14 cellular contexts compared by ENCODE assay signal in the genomic region with DNA sequence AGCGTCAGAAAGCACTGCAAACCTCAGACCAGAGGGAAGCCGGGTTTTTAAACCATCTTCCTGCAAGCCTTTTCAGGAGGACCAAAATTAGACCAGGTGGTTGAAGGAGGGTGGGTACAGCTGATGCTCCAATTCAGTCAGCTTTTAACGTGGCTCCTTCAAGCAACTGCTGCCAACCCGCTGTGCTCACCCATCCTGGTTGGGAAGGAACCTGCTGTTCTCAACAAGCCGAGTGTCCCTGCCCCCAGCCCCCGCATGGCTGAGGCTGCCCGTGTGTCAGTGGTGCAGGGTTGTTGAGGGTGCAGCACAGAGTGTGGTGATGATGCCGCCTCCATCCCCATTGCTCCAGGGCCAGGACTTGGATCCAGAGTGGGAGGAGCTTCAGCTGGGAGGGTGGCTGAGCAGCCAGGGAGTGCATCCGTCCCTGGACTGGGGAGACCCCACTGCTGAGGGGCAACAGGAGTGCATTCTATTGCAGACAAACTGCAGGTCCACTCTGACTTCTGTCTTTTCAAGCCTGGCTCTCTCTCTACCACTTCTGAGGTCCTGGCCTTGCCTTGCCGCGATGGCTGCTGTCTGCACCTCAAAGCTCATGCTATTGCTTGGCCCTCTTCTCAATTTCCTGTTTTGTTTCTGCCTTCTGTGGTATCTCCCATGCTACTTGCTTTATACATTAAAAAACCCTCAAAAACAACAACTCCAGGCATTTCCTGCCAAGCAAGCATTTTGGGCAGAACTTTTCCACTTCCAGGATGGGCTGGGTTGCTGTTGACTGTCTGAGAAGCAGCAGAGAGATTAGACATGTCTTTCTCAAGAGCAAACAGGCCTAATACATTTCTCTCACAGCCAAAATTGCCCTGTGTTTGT.
DNase-seq lines count a peak whose midpoint lies in the region; ATAC-seq and TF ChIP-seq lines count a peak whose summit lies in the region.
"Had no signal": no experiment of that assay in that cellular context is flagged by ENCODE, and none has a peak within 500 bp of the region (broad histone marks: within the 10 kb centered on the region; RNA-seq: fewer than 3 reads in every experiment).

No MANE protein-coding gene starts in this region.

- peaks cover 4% of the 10 kb centered on the region for H3K27me3 Mint-ChIP-seq in CD4-positive, CD25-positive, alpha-beta regulatory T cell
- H3K27me3 Mint-ChIP-seq in H9 (ENCODE audit: low read depth) = peaks cover 72% of the 10 kb centered on the region
- H3K27me3 Mint-ChIP-seq in activated naive CD4-positive, alpha-beta T cell treated with anti-CD3 and anti-CD28 coated beads for 36 hours (ENCODE audit: low read depth) = no peaks in the 10 kb centered on the region

- H3K4ac ChIP-seq in H9 (ENCODE audit: low read depth, low read length) = no peak overlapping the region

- H3K4me1 Mint-ChIP-seq in CD4-positive, CD25-positive, alpha-beta regulatory T cell = peaks cover 11 to 47% (median 23%) of the 10 kb centered on the region in 4 donors
- H3K4me1 Mint-ChIP-seq in H9 = peaks cover 6 to 7% of the 10 kb centered on the region in 2 experiments; a peak in 3 of 4 replicates
- H3K4me1 Mint-ChIP-seq in activated naive CD4-positive, alpha-beta T cell treated with anti-CD3 and anti-CD28 coated beads for 36 hours (ENCODE audit: low read depth) = peaks cover 30% of the 10 kb centered on the region
- H3K4me1 Mint-ChIP-seq: mesothelial cell of epicardium had no signal

- H3K23me2 ChIP-seq in H9 (ENCODE audit: insufficient read length, low read depth, low read length, poor library complexity, severe bottlenecking) = no peaks in the 10 kb centered on the region

- no peak for TF ChIP-seq CTCF in H9 (conservative IDR thresholded peaks at IDR 0.05)
- TF ChIP-seq CTCF in mucosa of descending colon (IDR thresholded peaks at IDR 0.05) = no peak

- WGBS in H9 (ENCODE audit: extremely low coverage, insufficient read length, low lambda C conversion rate) = no CpG with 5 or more reads among the region's 11 CpGs

- no peaks in the 10 kb centered on the region for H4K20me1 ChIP-seq in H9 (ENCODE audit: control insufficient read depth, insufficient read depth, insufficient read length)

- peaks cover 5% of the 10 kb centered on the region for H3K36me3 Mint-ChIP-seq in CD4-positive, CD25-positive, alpha-beta regulatory T cell
- H3K36me3 Mint-ChIP-seq in H9 (ENCODE audit: insufficient read depth in 1 of 3, low read depth in 3 of 3) = peaks cover 4 to 24% (median 15%) of the 10 kb centered on the region in 3 experiments; a peak in 6 of 7 replicates
- H3K36me3 Mint-ChIP-seq in activated naive CD4-positive, alpha-beta T cell treated with anti-CD3 and anti-CD28 coated beads for 36 hours (ENCODE audit: low read depth) = peaks cover 8% of the 10 kb centered on the region
- H3K36me3 Mint-ChIP-seq: mesothelial cell of epicardium had no signal

- no peak overlapping the region for H2BK15ac ChIP-seq in H9 (ENCODE audit: low read depth, low read length)

- H2BK12ac ChIP-seq in H9 (ENCODE audit: insufficient read length, low read depth, low read length) = no peak overlapping the region

- no peak overlapping the region for H2AFZ ChIP-seq in H9 (ENCODE audit: low read length)
- H2AFZ ChIP-seq: parathyroid adenoma had no signal

- H3K27ac Mint-ChIP-seq in CD4-positive, CD25-positive, alpha-beta regulatory T cell = peak overlapping the region; percentile 93 to 98 (median 95)
- H3K27ac Mint-ChIP-seq in H9 = no peak overlapping the region
- peak overlapping the region; percentile 46 for H3K27ac Mint-ChIP-seq in activated naive CD4-positive, alpha-beta T cell treated with anti-CD3 and anti-CD28 coated beads for 36 hours
- H3K27ac Mint-ChIP-seq: mesothelial cell of epicardium had no signal

- CTCF ChIA-PET in activated naive CD4-positive, alpha-beta T cell treated with anti-CD3 and anti-CD28 coated beads for 36 hours (lab: Charles Lee) = interaction anchor here (0.6 to 0.7 kb wide), 2 partner anchors 117 to 275 kb away, joined by 3 read pairs; no protein-coding TSS in a partner anchor

- peaks cover 0 to 19% (median 5%) of the 10 kb centered on the region in 7 donors for H3K9me3 Mint-ChIP-seq in CD4-positive, CD25-positive, alpha-beta regulatory T cell
- peaks cover 25 to 27% of the 10 kb centered on the region in 2 experiments for H3K9me3 Mint-ChIP-seq in H9
- H3K9me3 Mint-ChIP-seq in activated naive CD4-positive, alpha-beta T cell treated with anti-CD3 and anti-CD28 coated beads for 36 hours = peaks cover 28% of the 10 kb centered on the region

- H3T11ph ChIP-seq in H9 (ENCODE audit: low read length) = no peak overlapping the region

- peaks cover 10 to 14% of the 10 kb centered on the region in 2 experiments for H3K9me3 ChIP-seq in CD4-positive, CD25-positive, alpha-beta regulatory T cell (ENCODE audit: control insufficient read depth in 2 of 2, low read length in 2 of 2)
- peaks cover 6% of the 10 kb centered on the region for H3K9me3 ChIP-seq in H9 (ENCODE audit: control insufficient read depth, low read depth, low read length)
- H3K9me3 ChIP-seq in mucosa of descending colon = peaks cover 16% of the 10 kb centered on the region
- H3K9me3 ChIP-seq: adrenal gland had no signal

- H4K5ac ChIP-seq in H9 (ENCODE audit: insufficient read length, low read depth, low read length) = no peak overlapping the region

- H3K23ac ChIP-seq in H9 (ENCODE audit: insufficient read length, low read depth, low read length) = no peak overlapping the region

- no peaks in the 10 kb centered on the region for H3K79me1 ChIP-seq in H9 (ENCODE audit: insufficient read depth, low read depth, low read length, poor library complexity, severe bottlenecking)

- intact Hi-C loops in activated naive CD4-positive, alpha-beta T cell treated with anti-CD3 and anti-CD28 coated beads for 36 hours (cut with micrococcal nuclease) = no loop called here
- intact Hi-C loops in mucosa of descending colon (cut with DNase I, micrococcal nuclease) = no loop called here

- no peak overlapping the region for H3K18ac ChIP-seq in H9 (ENCODE audit: insufficient read length, low read depth, low read length)

- H3K27ac ChIP-seq in CD4-positive, CD25-positive, alpha-beta regulatory T cell (ENCODE audit: insufficient read depth, low read length, poor library complexity, severe bottlenecking) = peak overlapping the region; percentile 60
- no peak overlapping the region for H3K27ac ChIP-seq in H9 (ENCODE audit: insufficient read length, low read depth, low read length)
- H3K27ac ChIP-seq: adrenal gland, parathyroid adenoma had no signal

- H3K14ac ChIP-seq in H9 (ENCODE audit: insufficient read depth, low read length) = no peak overlapping the region

- H3K4me3 ChIP-seq in CD4-positive, CD25-positive, alpha-beta regulatory T cell (ENCODE audit: low read depth, low read length) = peak overlapping the region; percentile 66
- no peak overlapping the region for H3K4me3 ChIP-seq in mucosa of descending colon
- H3K4me3 ChIP-seq: adrenal gland had no signal

- H3K79me2 ChIP-seq in H9 (ENCODE audit: insufficient read depth, low read length) = no peaks in the 10 kb centered on the region
- H3K79me2 ChIP-seq: parathyroid adenoma had no signal

- H2BK20ac ChIP-seq in H9 (ENCODE audit: low read depth, low read length, poor library complexity, severe bottlenecking) = no peak overlapping the region

- H3K9ac ChIP-seq in H9 (ENCODE audit: extremely low read depth, insufficient read length, low read length) = no peak overlapping the region
- H3K9ac ChIP-seq: parathyroid adenoma had no signal

- H2BK5ac ChIP-seq in H9 (ENCODE audit: insufficient read length, low read length) = no peak overlapping the region

- ATAC-seq in CD4-positive, CD25-positive, alpha-beta regulatory T cell (ENCODE audit: low read depth in 2 of 2) = peak; percentile 77 to 80
- ATAC-seq in mucosa of descending colon = peak; percentile 47
- ATAC-seq: Panc1 had no signal

- no peak overlapping the region for H3K56ac ChIP-seq in H9 (ENCODE audit: insufficient read length, low read depth, low read length)

- no peak overlapping the region for H4K91ac ChIP-seq in H9 (ENCODE audit: insufficient read length, low read depth, low read length)

- H2AK5ac ChIP-seq in H9 (ENCODE audit: insufficient read length, low read length) = no peak overlapping the region

- no peak overlapping the region for H2BK120ac ChIP-seq in H9 (ENCODE audit: low read depth, low read length, poor library complexity, severe bottlenecking)

- peak in 2 of 3 donors; percentile 49 to 65 for DNase-seq in CD4-positive, CD25-positive, alpha-beta regulatory T cell
- DNase-seq in H9 (peak; percentile 19), mucosa of descending colon (no peak), NCI-H524 treated with DMSO at 0.1 percent for 48 hours (lab: John Stamatoyannopoulos, UW) (no peak), NCI-H774 (lab: John Stamatoyannopoulos, UW) (no peak), AML-193 (lab: John Stamatoyannopoulos, UW) (no peak)
- no peak for DNase-seq in activated naive CD4-positive, alpha-beta T cell treated with anti-CD3 and anti-CD28 coated beads for 36 hours
- DNase-seq: NCI-H187, NCI-H510A treated with DMSO at 0.1 percent for 48 hours, SW 1271 had no signal

- H3K36me3 ChIP-seq in CD4-positive, CD25-positive, alpha-beta regulatory T cell (ENCODE audit: control insufficient read depth, insufficient read depth, low read length) = no peaks in the 10 kb centered on the region
- H3K36me3 ChIP-seq in mucosa of descending colon (ENCODE audit: low read depth) = no peaks in the 10 kb centered on the region
- H3K36me3 ChIP-seq: adrenal gland had no signal

- no peak overlapping the region for H3K4me2 ChIP-seq in H9 (ENCODE audit: insufficient read depth, insufficient read length, low read length)

- H3K4me1 ChIP-seq in CD4-positive, CD25-positive, alpha-beta regulatory T cell (ENCODE audit: control insufficient read depth, insufficient read depth, low read length, poor library complexity, severe bottlenecking) = peaks cover 22% of the 10 kb centered on the region
- H3K4me1 ChIP-seq in H9 (ENCODE audit: insufficient read depth, low read length) (no peaks in the 10 kb centered on the region), mucosa of descending colon (ENCODE audit: low read depth) (no peaks in the 10 kb centered on the region)
- H3K4me1 ChIP-seq: adrenal gland, parathyroid adenoma had no signal

- H3K27me3 ChIP-seq in CD4-positive, CD25-positive, alpha-beta regulatory T cell (ENCODE audit: control insufficient read depth, insufficient read depth, low read length) = no peaks in the 10 kb centered on the region
- no peaks in the 10 kb centered on the region for H3K27me3 ChIP-seq in H9 (ENCODE audit: insufficient read depth, low read length)
- H3K27me3 ChIP-seq: adrenal gland had no signal

- H4K8ac ChIP-seq in H9 (replicated peaks; ENCODE audit: insufficient read length, low read depth, low read length) = no peak overlapping the region

- H3K4me3 Mint-ChIP-seq in CD4-positive, CD25-positive, alpha-beta regulatory T cell = peak overlapping the region; percentile 5 to 77 (median 56)
- H3K4me3 Mint-ChIP-seq in H9 = no peak overlapping the region
- H3K4me3 Mint-ChIP-seq in activated naive CD4-positive, alpha-beta T cell treated with anti-CD3 and anti-CD28 coated beads for 36 hours = no peak overlapping the region
- H3K4me3 Mint-ChIP-seq: mesothelial cell of epicardium had no signal

Comparison
In these comparisons a context has a peak if more than half of its experiments do, and no peak if none do; other contexts are left out.
1. DNase-seq: peak in CD4-positive, CD25-positive, alpha-beta regulatory T cell (2 of 3) and H9 (single experiment); none in activated naive CD4-positive, alpha-beta T cell treated with anti-CD3 and anti-CD28 coated beads for 36 hours (single experiment), mucosa of descending colon (0 of 3), NCI-H524 treated with DMSO at 0.1 percent for 48 hours (single experiment), NCI-H774 (single experiment) and AML-193 (0 of 2).
2. H3K27ac Mint-ChIP-seq: peak in CD4-positive, CD25-positive, alpha-beta regulatory T cell (3 of 3) and activated naive CD4-positive, alpha-beta T cell treated with anti-CD3 and anti-CD28 coated beads for 36 hours (single experiment); none in H9 (0 of 3).
3. H3K4me3 Mint-ChIP-seq: peak in CD4-positive, CD25-positive, alpha-beta regulatory T cell (4 of 4); none in H9 (0 of 2) and activated naive CD4-positive, alpha-beta T cell treated with anti-CD3 and anti-CD28 coated beads for 36 hours (single experiment).